ENCODE assay signal across 23 cellular contexts in genomic region chr11:34337016-34337415, GRCh38.
"Had no signal": no experiment of that assay in that cellular context is flagged by ENCODE, and none has a peak within 500 bp of the region (broad histone marks: within the 10 kb centered on the region; RNA-seq: fewer than 3 reads in every experiment).

No MANE protein-coding gene starts in this region.

- H3K9me3 ChIP-seq: esophagus squamous epithelium, gastroesophageal sphincter, heart left ventricle, vagina had no signal

- H3K9me3 Mint-ChIP-seq: activated naive CD4-positive, alpha-beta T cell treated with anti-CD3 and anti-CD28 coated beads, Interleukin-2, amount 10 ng/mL, durations not matched to agents 7 days and 5 days; endodermal cell; nephron progenitor cell; stimulated activated memory B cell treated with anti-CD40 and anti-IgM and Interleukin-4, amounts not matched to agents 10 μg/mL and 1 μg/mL and 100 μg/mL, for 72 hours; type B pancreatic cell had no signal

- H3K36me3 Mint-ChIP-seq: activated naive CD4-positive, alpha-beta T cell treated with anti-CD3 and anti-CD28 coated beads, Interleukin-2, amount 10 ng/mL, durations not matched to agents 7 days and 5 days; stimulated activated memory B cell treated with anti-CD40 and anti-IgM and Interleukin-4, amounts not matched to agents 10 μg/mL and 1 μg/mL and 100 μg/mL, for 72 hours; type B pancreatic cell had no signal

- H3K27me3 Mint-ChIP-seq: stimulated activated memory B cell treated with anti-CD40 and anti-IgM and Interleukin-4, amounts not matched to agents 10 μg/mL and 1 μg/mL and 100 μg/mL, for 72 hours; type B pancreatic cell had no signal

- H3K36me3 ChIP-seq: esophagus squamous epithelium, gastroesophageal sphincter, heart left ventricle, vagina had no signal

- H3K4me1 ChIP-seq: esophagus squamous epithelium had no signal

- H3K4me3 Mint-ChIP-seq: activated naive CD4-positive, alpha-beta T cell treated with anti-CD3 and anti-CD28 coated beads, Interleukin-2, amount 10 ng/mL, durations not matched to agents 7 days and 5 days; endodermal cell; nephron progenitor cell; stimulated activated memory B cell treated with anti-CD40 and anti-IgM and Interleukin-4, amounts not matched to agents 10 μg/mL and 1 μg/mL and 100 μg/mL, for 72 hours; type B pancreatic cell had no signal

- H3K27me3 ChIP-seq: gastroesophageal sphincter, heart left ventricle, vagina had no signal

- ATAC-seq: gastroesophageal sphincter; heart left ventricle; left ventricle myocardium superior; sciatic nerve; stimulated activated memory B cell treated with anti-CD40 and anti-IgM and Interleukin-4, amounts not matched to agents 10 μg/mL and 1 μg/mL and 100 μg/mL, for 72 hours had no signal

- H3K4me3 ChIP-seq: coronary artery, esophagus squamous epithelium, gastroesophageal sphincter, heart left ventricle, vagina had no signal

- FAIRE-seq: islet of Langerhans, small intestine had no signal

- H3K4me1 Mint-ChIP-seq: activated naive CD4-positive, alpha-beta T cell treated with anti-CD3 and anti-CD28 coated beads, Interleukin-2, amount 10 ng/mL, durations not matched to agents 7 days and 5 days had no signal

- H3K27ac Mint-ChIP-seq: activated naive CD4-positive, alpha-beta T cell treated with anti-CD3 and anti-CD28 coated beads, Interleukin-2, amount 10 ng/mL, durations not matched to agents 7 days and 5 days; endodermal cell; nephron progenitor cell; stimulated activated memory B cell treated with anti-CD40 and anti-IgM and Interleukin-4, amounts not matched to agents 10 μg/mL and 1 μg/mL and 100 μg/mL, for 72 hours; type B pancreatic cell had no signal

- H3K27ac ChIP-seq: coronary artery, esophagus squamous epithelium, gastroesophageal sphincter, heart left ventricle, vagina had no signal

- DNase-seq: activated CD4-positive, alpha-beta T cell treated with anti-CD3 and anti-CD28 coated beads for 4 hours; activated CD4-positive, alpha-beta T cell treated with anti-CD3 and anti-CD28 coated beads, Interleukin-2, amount 50 U/mL, for 48 hours; activated CD4-positive, CD25-positive, alpha-beta regulatory T cell; activated naive CD4-positive, alpha-beta T cell treated with anti-CD3 and anti-CD28 coated beads, Interleukin-2, amount 10 ng/mL, durations not matched to agents 7 days and 5 days; activated T-cell treated with anti-CD3 and anti-CD28 coated beads, Interleukin-2, amount 50 U/mL, for 48 hours; amygdala; cerebellar nuclear complex; endodermal cell; esophagus squamous epithelium; heart left ventricle; left ventricle myocardium superior; midbrain; nephron progenitor cell; nucleus accumbens; small intestine; T-helper 9 cell had no signal
